14 cellular contexts compared by ENCODE assay signal in genomic region chr4:94458682-94459081, GRCh38. TPM values are rescaled to one million over a fixed set of nuclear protein-coding genes. Genes with fewer than 3 reads are reported as not detected.
DNase-seq lines count a peak whose midpoint lies in the region; ATAC-seq and TF ChIP-seq lines count a peak whose summit lies in the region.
"Had no signal": no experiment of that assay in that cellular context is flagged by ENCODE, and none has a peak within 500 bp of the region (broad histone marks: within the 10 kb centered on the region; RNA-seq: fewer than 3 reads in every experiment).

No MANE protein-coding gene starts in this region.

- no peak overlapping the region for H3K27ac Mint-ChIP-seq in Caco-2 (ENCODE audit: unreplicated experiment)
- H3K27ac Mint-ChIP-seq: activated B cell treated with CpG ODN at 0.5 μM for 24 hours had no signal

- peak overlapping the region; percentile 61 to 99 (median 80) for H3K27ac ChIP-seq in esophagus muscularis mucosa (replicated peaks in 1 of 4)
- H3K27ac ChIP-seq in prostate gland: peak overlapping the region; percentile 4 to 31
- H3K27ac ChIP-seq: vagina had no signal

- H3K4me3 Mint-ChIP-seq in Caco-2 (ENCODE audit: unreplicated experiment): peak overlapping the region; percentile 52
- H3K4me3 Mint-ChIP-seq: activated B cell treated with CpG ODN at 0.5 μM for 24 hours had no signal

- intact Hi-C loops in Caco-2 (cut with micrococcal nuclease; ENCODE audit: unreplicated experiment): loop anchor here (2.0 kb wide), 1 partner anchor 76 kb away; no protein-coding TSS in a partner anchor
- intact Hi-C loops in esophagus muscularis mucosa (cut with DNase I): no loop called here
- intact Hi-C loops in prostate gland (cut with DNase I): no loop called here

- TF ChIP-seq EP300 in esophagus muscularis mucosa (IDR thresholded peaks at IDR 0.05): no peak

- 59% methylated on average over 3 of the region's 3 CpGs for WGBS in esophagus muscularis mucosa
- 34% methylated on average over 3 of the region's 3 CpGs for WGBS in prostate gland

- H3K4me1 Mint-ChIP-seq in Caco-2 (ENCODE audit: low read depth, unreplicated experiment): peaks cover 47% of the 10 kb centered on the region

- DNase-seq in Caco-2 (peak in 1 of 2 experiments; percentile 19), OCI-M1 (lab: John Stamatoyannopoulos, UW) (peak; percentile 26), esophagus muscularis mucosa (ENCODE audit: extremely low spot score) (no peak), prostate gland (ENCODE audit: low spot score) (no peak), foreskin melanocyte (no peak)
- DNase-seq: activated B cell treated with CpG ODN at 0.5 μM for 24 hours; activated gamma-delta T cell; effector CD8-positive, alpha-beta T cell; midbrain; NCI-H1092 treated with DMSO at 0.1 percent for 48 hours had no signal

- ATAC-seq in GM18870 (IDR thresholded peaks at IDR 0.05; ENCODE audit: unreplicated experiment) (no peak), GM19035 (IDR thresholded peaks at IDR 0.05; ENCODE audit: unreplicated experiment) (no peak), HG02759 (IDR thresholded peaks at IDR 0.05; ENCODE audit: unreplicated experiment) (no peak)

- BruUV-seq in Caco-2 (replicated peaks; lab: Mats Ljungman, UMichigan): no TSS peak

- no peaks in the 10 kb centered on the region for H3K27me3 ChIP-seq in Caco-2 (replicated peaks; ENCODE audit: control insufficient read depth, insufficient read depth, low read length)
- no peaks in the 10 kb centered on the region for H3K27me3 ChIP-seq in esophagus muscularis mucosa
- H3K27me3 ChIP-seq in prostate gland (replicated peaks; ENCODE audit: insufficient read depth): no peaks in the 10 kb centered on the region
- H3K27me3 ChIP-seq: vagina had no signal

- POLR2A ChIA-PET in Caco-2 (lab: Charles Lee): no interaction called here

- H3K36me3 ChIP-seq in Caco-2 (ENCODE audit: control insufficient read depth, insufficient read depth, low read length) (no peaks in the 10 kb centered on the region), esophagus muscularis mucosa (peaks cover 0 to 21% (median 8%) of the 10 kb centered on the region in 4 donors), prostate gland (no peaks in the 10 kb centered on the region)
- H3K36me3 ChIP-seq: vagina had no signal

- H3K9me3 ChIP-seq in Caco-2 (no peaks in the 10 kb centered on the region), esophagus muscularis mucosa (no peaks in the 10 kb centered on the region), prostate gland (no peaks in the 10 kb centered on the region)
- H3K9me3 ChIP-seq: vagina had no signal

- TF ChIP-seq POLR2A in esophagus muscularis mucosa (IDR thresholded peaks at IDR 0.05; ENCODE audit: low read depth): no peak
- no peak for TF ChIP-seq POLR2A in prostate gland (IDR thresholded peaks at IDR 0.05)

- no peaks in the 10 kb centered on the region for H3K27me3 Mint-ChIP-seq in Caco-2 (ENCODE audit: insufficient read depth, unreplicated experiment)
- H3K27me3 Mint-ChIP-seq: activated B cell treated with CpG ODN at 0.5 μM for 24 hours had no signal

- H3K36me3 Mint-ChIP-seq in Caco-2 (ENCODE audit: insufficient read depth, unreplicated experiment): peaks cover 31% of the 10 kb centered on the region

- no peak overlapping the region for H3K4me3 ChIP-seq in Caco-2 (ENCODE audit: low read depth, low read length)
- peak overlapping the region in 2 of 4 donors; percentile 15 to 25 for H3K4me3 ChIP-seq in esophagus muscularis mucosa
- H3K4me3 ChIP-seq in prostate gland: no peak overlapping the region
- H3K4me3 ChIP-seq: vagina had no signal

- H3K4me1 ChIP-seq in Caco-2 (peaks cover 51% of the 10 kb centered on the region), esophagus muscularis mucosa (peaks cover 14 to 100% (median 92%) of the 10 kb centered on the region in 4 donors), prostate gland (replicated peaks) (no peaks in the 10 kb centered on the region)

- CTCF ChIA-PET in Caco-2 (lab: Charles Lee): no interaction called here

- no peaks in the 10 kb centered on the region for H3K9me3 Mint-ChIP-seq in Caco-2 (ENCODE audit: unreplicated experiment)
- H3K9me3 Mint-ChIP-seq: activated B cell treated with CpG ODN at 0.5 μM for 24 hours had no signal

- no peak for TF ChIP-seq CTCF in Caco-2 (IDR thresholded peaks at IDR 0.05; ENCODE audit: insufficient read depth in 1 of 2, low read depth in 1 of 2, low read length in 1 of 2, severe bottlenecking in 1 of 2, unreplicated experiment in 1 of 2)
- no peak for TF ChIP-seq CTCF in esophagus muscularis mucosa (IDR thresholded peaks at IDR 0.05)
- no peak for TF ChIP-seq CTCF in prostate gland (IDR thresholded peaks at IDR 0.05)

RNA-seq across cellular contexts. Expression of gene PDLIM5, which starts 6.9 kb away (rescaled TPM):
- 106 and 116 TPM in 2 replicates for total RNA-seq in Caco-2 (2022)
- total RNA-seq in esophagus muscularis mucosa: 100 to 1,000 TPM; 138 to 160 (median 146) TPM
- total RNA-seq in prostate gland: 100 to 1,000 TPM; 115 to 228 TPM
